Comparison of ENCODE assay signal across 13 cellular contexts in genomic region chr10:71250405-71250804, GRCh38.
"Had no signal": no experiment of that assay in that cellular context is flagged by ENCODE, and none has a peak within 500 bp of the region (broad histone marks: within the 10 kb centered on the region; RNA-seq: fewer than 3 reads in every experiment).

No MANE protein-coding gene starts in this region.

- H3K4me3 Mint-ChIP-seq: activated CD4-positive, alpha-beta memory T cell treated with anti-CD3 and anti-CD28 coated beads for 36 hours; activated naive CD8-positive, alpha-beta T cell treated with anti-CD3 and anti-CD28 coated beads, Interleukin-2, amount 50 U/mL, for 24 hours; stimulated activated effector memory CD8-positive, alpha-beta T cell treated with anti-CD3 and anti-CD28 coated beads, Interleukin-12 subunit alpha, Interleukin-12 subunit beta, amount 100 ng/mL, for 72 hours had no signal

- H3K4me3 ChIP-seq: coronary artery, gastroesophageal sphincter, uterus had no signal

- H3K27me3 ChIP-seq: gastroesophageal sphincter, uterus had no signal

- H3K36me3 Mint-ChIP-seq: activated CD4-positive, alpha-beta memory T cell treated with anti-CD3 and anti-CD28 coated beads for 36 hours; stimulated activated effector memory CD8-positive, alpha-beta T cell treated with anti-CD3 and anti-CD28 coated beads, Interleukin-12 subunit alpha, Interleukin-12 subunit beta, amount 100 ng/mL, for 72 hours had no signal

- H3K27ac ChIP-seq: coronary artery, gastroesophageal sphincter, uterus, VCaP had no signal

- H3K36me3 ChIP-seq: gastroesophageal sphincter, uterus had no signal

- DNase-seq: activated CD4-positive, alpha-beta memory T cell treated with anti-CD3 and anti-CD28 coated beads for 36 hours; activated naive CD4-positive, alpha-beta T cell; activated naive CD8-positive, alpha-beta T cell treated with anti-CD3 and anti-CD28 coated beads, Interleukin-2, amount 50 U/mL, for 24 hours; caudate nucleus; effector CD4-positive, alpha-beta T cell; kidney glomerular epithelial cell; small intestine; T-helper 1 cell; uterus had no signal

- H3K27ac Mint-ChIP-seq: activated CD4-positive, alpha-beta memory T cell treated with anti-CD3 and anti-CD28 coated beads for 36 hours; activated naive CD8-positive, alpha-beta T cell treated with anti-CD3 and anti-CD28 coated beads, Interleukin-2, amount 50 U/mL, for 24 hours; stimulated activated effector memory CD8-positive, alpha-beta T cell treated with anti-CD3 and anti-CD28 coated beads, Interleukin-12 subunit alpha, Interleukin-12 subunit beta, amount 100 ng/mL, for 72 hours had no signal

- H3K4me1 Mint-ChIP-seq: activated naive CD8-positive, alpha-beta T cell treated with anti-CD3 and anti-CD28 coated beads, Interleukin-2, amount 50 U/mL, for 24 hours; stimulated activated effector memory CD8-positive, alpha-beta T cell treated with anti-CD3 and anti-CD28 coated beads, Interleukin-12 subunit alpha, Interleukin-12 subunit beta, amount 100 ng/mL, for 72 hours had no signal

- H3K9me3 ChIP-seq: gastroesophageal sphincter, uterus had no signal

- ATAC-seq: activated naive CD8-positive, alpha-beta T cell treated with anti-CD3 and anti-CD28 coated beads, Interleukin-2, amount 50 U/mL, for 24 hours; gastroesophageal sphincter; stimulated activated effector memory CD8-positive, alpha-beta T cell treated with anti-CD3 and anti-CD28 coated beads, Interleukin-12 subunit alpha, Interleukin-12 subunit beta, amount 100 ng/mL, for 72 hours had no signal

- H3K9me3 Mint-ChIP-seq: activated CD4-positive, alpha-beta memory T cell treated with anti-CD3 and anti-CD28 coated beads for 36 hours; activated naive CD8-positive, alpha-beta T cell treated with anti-CD3 and anti-CD28 coated beads, Interleukin-2, amount 50 U/mL, for 24 hours; stimulated activated effector memory CD8-positive, alpha-beta T cell treated with anti-CD3 and anti-CD28 coated beads, Interleukin-12 subunit alpha, Interleukin-12 subunit beta, amount 100 ng/mL, for 72 hours had no signal
